Comparison of ENCODE assay signal across 31 cellular contexts in the genomic region with DNA sequence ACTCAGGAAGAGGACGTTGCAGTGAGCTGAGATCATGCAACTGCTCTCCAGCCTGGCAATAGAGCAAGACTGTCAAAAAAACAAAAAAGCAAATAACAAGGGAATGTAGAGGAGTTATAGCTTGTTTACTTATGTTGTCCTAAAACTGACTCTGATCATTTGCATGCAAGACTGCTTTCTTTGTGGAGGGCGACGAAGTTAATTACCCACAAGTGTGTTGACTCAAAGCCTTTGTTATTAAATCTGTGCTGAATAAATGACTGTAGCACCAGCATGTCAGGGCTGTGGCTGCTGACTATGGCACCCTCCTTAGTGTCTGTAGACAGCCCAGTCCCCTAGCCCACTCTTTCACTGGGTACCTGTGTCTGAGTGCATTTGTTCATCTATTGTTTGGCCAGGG. TPM values are rescaled to one million over a fixed set of nuclear protein-coding genes. Genes with fewer than 3 reads are reported as not detected.
"Had no signal": no experiment of that assay in that cellular context is flagged by ENCODE, and none has a peak within 500 bp of the region (broad histone marks: within the 10 kb centered on the region; RNA-seq: fewer than 3 reads in every experiment).

No MANE protein-coding gene starts in this region.

- H3K27ac ChIP-seq: stomach, suprapubic skin, testis, thoracic aorta, thyroid gland, tibial artery, tibial nerve, transverse colon, upper lobe of left lung, upper lobe of right lung, uterus, vagina had no signal

- H3K27me3 Mint-ChIP-seq: stimulated activated naive B cell treated with anti-CD40 and anti-IgM and Interleukin-4, amounts not matched to agents 10 μg/mL and 1 μg/mL and 100 μg/mL, for 72 hours; stimulated activated naive CD8-positive, alpha-beta T cell treated with anti-CD3 and anti-CD28 coated beads, Interleukin-15, amount 100 ng/mL, for 72 hours; stimulated activated naive CD8-positive, alpha-beta T cell treated with anti-CD3 and anti-CD28 coated beads, Interleukin-15, Interleukin-2, amounts not matched to agents 100 ng/mL and 50 ng/mL, for 24 hours; type B pancreatic cell had no signal

- DNase-seq: stimulated activated CD4-positive, alpha-beta T cell treated with anti-CD3 and anti-CD28 coated beads, Interleukin-2, amount 100 ng/mL, for 48 hours; stimulated activated CD4-positive, alpha-beta T cell treated with anti-CD3 and anti-CD28 coated beads, Interleukin-4, amount 100 ng/mL, for 1 hour; stimulated activated CD4-positive, alpha-beta T cell treated with anti-CD3 and anti-CD28 coated beads, Interleukin-4, amount 100 ng/mL, for 24 hours; stimulated activated CD4-positive, alpha-beta T cell treated with anti-CD3 and anti-CD28 coated beads, Interleukin-4, amount 100 ng/mL, for 4 hours; stimulated activated CD8-positive, alpha-beta memory T cell treated with anti-CD3 and anti-CD28 coated beads, Interleukin-4, amount 100 ng/mL, for 48 hours; stimulated activated naive B cell treated with anti-CD40 and anti-IgM and Interleukin-4, amounts not matched to agents 10 μg/mL and 1 μg/mL and 100 μg/mL, for 72 hours; stimulated activated naive CD4-positive, alpha-beta T cell; stimulated activated naive CD4-positive, alpha-beta T cell treated with Interleukin-2 at 50 U/mL for 16 hours; stimulated activated naive CD8-positive, alpha-beta T cell treated with anti-CD3 and anti-CD28 coated beads, Interleukin-15, amount 100 ng/mL, for 72 hours; stimulated activated naive CD8-positive, alpha-beta T cell treated with anti-CD3 and anti-CD28 coated beads, Interleukin-15, Interleukin-2, amounts not matched to agents 100 U/mL and 50 U/mL, for 24 hours; stomach; substantia nigra; testis; thyroid gland; tibial artery; transverse colon; trophoblast cell; upper lobe of left lung; upper lobe of right lung; uterus had no signal

- H3K36me3 ChIP-seq: stomach, suprapubic skin, thoracic aorta, thyroid gland, tibial artery, tibial nerve, transverse colon, upper lobe of left lung, upper lobe of right lung, uterus, vagina had no signal

- H3K4me3 Mint-ChIP-seq: stimulated activated effector memory CD8-positive, alpha-beta T cell treated with anti-CD3 and anti-CD28 coated beads, Interleukin-12 subunit alpha, Interleukin-12 subunit beta, amount 100 ng/mL, for 72 hours; stimulated activated naive B cell treated with anti-CD40 and anti-IgM and Interleukin-4, amounts not matched to agents 10 μg/mL and 1 μg/mL and 100 μg/mL, for 72 hours; stimulated activated naive CD8-positive, alpha-beta T cell treated with anti-CD3 and anti-CD28 coated beads, Interleukin-15, amount 100 ng/mL, for 72 hours; stimulated activated naive CD8-positive, alpha-beta T cell treated with anti-CD3 and anti-CD28 coated beads, Interleukin-15, Interleukin-2, amounts not matched to agents 100 ng/mL and 50 ng/mL, for 24 hours; type B pancreatic cell had no signal

- ATAC-seq: stimulated activated effector memory CD8-positive, alpha-beta T cell treated with anti-CD3 and anti-CD28 coated beads, Interleukin-12 subunit alpha, Interleukin-12 subunit beta, amount 100 ng/mL, for 72 hours; stimulated activated naive B cell treated with anti-CD40 and anti-IgM and Interleukin-4, amounts not matched to agents 10 μg/mL and 1 μg/mL and 100 μg/mL, for 72 hours; stimulated activated naive CD8-positive, alpha-beta T cell treated with anti-CD3 and anti-CD28 coated beads, Interleukin-15, amount 100 ng/mL, for 72 hours; stimulated activated naive CD8-positive, alpha-beta T cell treated with anti-CD3 and anti-CD28 coated beads, Interleukin-15, Interleukin-2, amounts not matched to agents 100 U/mL and 50 U/mL, for 24 hours; upper lobe of right lung had no signal

- H3K4me3 ChIP-seq: stomach, suprapubic skin, testis, thoracic aorta, thyroid gland, tibial artery, tibial nerve, transverse colon, upper lobe of left lung, upper lobe of right lung, uterus, vagina had no signal

- H3K4me1 ChIP-seq: stomach, suprapubic skin, testis, thyroid gland, tibial artery, tibial nerve, transverse colon, upper lobe of left lung, upper lobe of right lung, uterus, vagina had no signal

- H3K9me3 ChIP-seq: stomach, suprapubic skin, testis, thoracic aorta, thyroid gland, tibial artery, tibial nerve, transverse colon, upper lobe of left lung, upper lobe of right lung, uterus, vagina had no signal

- H3K4me1 Mint-ChIP-seq: stimulated activated effector memory CD8-positive, alpha-beta T cell treated with anti-CD3 and anti-CD28 coated beads, Interleukin-12 subunit alpha, Interleukin-12 subunit beta, amount 100 ng/mL, for 72 hours; stimulated activated naive CD8-positive, alpha-beta T cell treated with anti-CD3 and anti-CD28 coated beads, Interleukin-15, amount 100 ng/mL, for 72 hours had no signal

- H3K27me3 ChIP-seq: stomach, suprapubic skin, testis, thyroid gland, tibial artery, tibial nerve, transverse colon, upper lobe of left lung, upper lobe of right lung, uterus, vagina had no signal

- H3K36me3 Mint-ChIP-seq: stimulated activated effector memory CD8-positive, alpha-beta T cell treated with anti-CD3 and anti-CD28 coated beads, Interleukin-12 subunit alpha, Interleukin-12 subunit beta, amount 100 ng/mL, for 72 hours; stimulated activated naive B cell treated with anti-CD40 and anti-IgM and Interleukin-4, amounts not matched to agents 10 μg/mL and 1 μg/mL and 100 μg/mL, for 72 hours; type B pancreatic cell had no signal

- H3K27ac Mint-ChIP-seq: stimulated activated effector memory CD8-positive, alpha-beta T cell treated with anti-CD3 and anti-CD28 coated beads, Interleukin-12 subunit alpha, Interleukin-12 subunit beta, amount 100 ng/mL, for 72 hours; stimulated activated naive B cell treated with anti-CD40 and anti-IgM and Interleukin-4, amounts not matched to agents 10 μg/mL and 1 μg/mL and 100 μg/mL, for 72 hours; stimulated activated naive CD8-positive, alpha-beta T cell treated with anti-CD3 and anti-CD28 coated beads, Interleukin-15, amount 100 ng/mL, for 72 hours; stimulated activated naive CD8-positive, alpha-beta T cell treated with anti-CD3 and anti-CD28 coated beads, Interleukin-15, Interleukin-2, amounts not matched to agents 100 ng/mL and 50 ng/mL, for 24 hours; type B pancreatic cell had no signal

- H3K9me3 Mint-ChIP-seq: stimulated activated effector memory CD8-positive, alpha-beta T cell treated with anti-CD3 and anti-CD28 coated beads, Interleukin-12 subunit alpha, Interleukin-12 subunit beta, amount 100 ng/mL, for 72 hours; stimulated activated naive B cell treated with anti-CD40 and anti-IgM and Interleukin-4, amounts not matched to agents 10 μg/mL and 1 μg/mL and 100 μg/mL, for 72 hours; stimulated activated naive CD8-positive, alpha-beta T cell treated with anti-CD3 and anti-CD28 coated beads, Interleukin-15, Interleukin-2, amounts not matched to agents 100 ng/mL and 50 ng/mL, for 24 hours; type B pancreatic cell had no signal

RNA-seq across cellular contexts. Expression of a gene that starts 50.3 kb away (rescaled TPM):
- total RNA-seq: stomach, subcutaneous adipose tissue, suprapubic skin, temporal lobe, thoracic aorta, thyroid gland, tibial nerve, transverse colon, upper lobe of left lung, upper lobe of right lung, ureter, urinary bladder, uterus, vagina had no signal
- polyA plus RNA-seq: stomach, urinary bladder had no signal
